ENCODE assay signal across 11 cellular contexts in the genomic region with DNA sequence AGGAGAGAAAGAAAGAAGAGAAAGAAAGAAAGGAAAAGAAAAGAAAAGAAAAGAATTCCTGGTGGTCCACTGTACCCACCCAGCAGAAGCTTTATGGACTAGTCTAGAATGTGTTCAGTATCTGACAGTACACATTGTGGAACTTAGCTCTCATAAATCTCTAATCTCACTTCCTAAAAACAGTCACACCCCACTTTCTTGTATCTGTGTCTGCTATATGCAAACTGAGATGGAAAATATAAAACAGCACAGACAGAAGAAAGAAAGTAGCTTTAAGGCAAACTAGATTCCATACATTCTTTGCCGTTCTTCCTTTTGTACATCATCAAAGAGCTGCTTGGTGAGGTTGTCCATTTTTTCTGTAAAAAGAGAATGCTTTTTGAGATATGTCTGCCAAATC. TPM values are rescaled to one million over a fixed set of nuclear protein-coding genes. Genes with fewer than 3 reads are reported as not detected.
A peak's percentile ranks its signal among the peaks of the same experiment; 100 is the strongest.
DNase-seq lines count a peak whose midpoint lies in the region; ATAC-seq, FAIRE-seq and TF ChIP-seq lines count a peak whose summit lies in the region.
"Had no signal": no experiment of that assay in that cellular context is flagged by ENCODE, and none has a peak within 500 bp of the region (broad histone marks: within the 10 kb centered on the region; RNA-seq: fewer than 3 reads in every experiment).

No MANE protein-coding gene starts in this region.

- no peak overlapping the region for H3K27ac Mint-ChIP-seq in activated CD8-positive, alpha-beta T cell treated with anti-CD3 and anti-CD28 coated beads for 36 hours

- ATAC-seq in GM18858 (IDR thresholded peaks at IDR 0.05; ENCODE audit: unreplicated experiment) (peak; percentile 60), GM21825 (IDR thresholded peaks at IDR 0.05; ENCODE audit: unreplicated experiment) (peak; percentile 60), HG03565 (IDR thresholded peaks at IDR 0.05; ENCODE audit: unreplicated experiment) (peak; percentile 57), left colon (peak; percentile 17), left ventricle myocardium superior (no peak)
- no peak for ATAC-seq in activated CD8-positive, alpha-beta T cell treated with anti-CD3 and anti-CD28 coated beads for 36 hours
- ATAC-seq: sciatic nerve had no signal

- intact Hi-C loops in left colon (cut with DNase I, micrococcal nuclease): no loop called here
- intact Hi-C loops in activated CD8-positive, alpha-beta T cell treated with anti-CD3 and anti-CD28 coated beads for 36 hours (cut with micrococcal nuclease): no loop called here
- intact Hi-C loops in left ventricle myocardium superior (cut with micrococcal nuclease): no loop called here

- POLR2A ChIA-PET in activated CD8-positive, alpha-beta T cell treated with anti-CD3 and anti-CD28 coated beads for 36 hours (lab: Charles Lee): interaction anchor here (0.6 kb wide), 1 partner anchor 56 kb away, joined by 3 read pairs; no protein-coding TSS in a partner anchor

- no peaks in the 10 kb centered on the region for H3K27me3 Mint-ChIP-seq in activated CD8-positive, alpha-beta T cell treated with anti-CD3 and anti-CD28 coated beads for 36 hours

- H3K36me3 Mint-ChIP-seq in activated CD8-positive, alpha-beta T cell treated with anti-CD3 and anti-CD28 coated beads for 36 hours (ENCODE audit: low read depth): peaks cover 3% of the 10 kb centered on the region

- FAIRE-seq in frontal cortex (lab: Jason Lieb, UNC): no peak
- FAIRE-seq: TTC549 had no signal

- H3K4me3 Mint-ChIP-seq in activated CD8-positive, alpha-beta T cell treated with anti-CD3 and anti-CD28 coated beads for 36 hours: no peak overlapping the region

- no peaks in the 10 kb centered on the region for H3K9me3 Mint-ChIP-seq in activated CD8-positive, alpha-beta T cell treated with anti-CD3 and anti-CD28 coated beads for 36 hours

- TF ChIP-seq CTCF in activated CD8-positive, alpha-beta T cell treated with anti-CD3 and anti-CD28 coated beads for 36 hours (IDR thresholded peaks at IDR 0.05): no peak

- CTCF ChIA-PET in activated CD8-positive, alpha-beta T cell treated with anti-CD3 and anti-CD28 coated beads for 36 hours (lab: Charles Lee): interaction anchor here (0.9 to 2.1 kb wide), 3 partner anchors 12 to 24 kb away, joined by 3 to 6 read pairs (median 4); no protein-coding TSS in a partner anchor

- peaks cover 42% of the 10 kb centered on the region for H3K4me1 Mint-ChIP-seq in activated CD8-positive, alpha-beta T cell treated with anti-CD3 and anti-CD28 coated beads for 36 hours (ENCODE audit: low read depth)

- no peak for DNase-seq in left colon
- no peak for DNase-seq in DMS79 treated with DMSO at 0.1 percent for 48 hours (lab: John Stamatoyannopoulos, UW)
- DNase-seq in activated CD8-positive, alpha-beta T cell treated with anti-CD3 and anti-CD28 coated beads for 36 hours: no peak
- no peak for DNase-seq in left ventricle myocardium superior
- DNase-seq in frontal cortex (ENCODE audit: low spot score in 2 of 2): no peak
- DNase-seq: substantia nigra had no signal

RNA-seq across cellular contexts. Expression of a gene that starts 41.1 kb away (rescaled TPM):
- total RNA-seq in left colon (1 to 10 TPM; 5.4 to 9.2 TPM), left ventricle myocardium superior (10.1 TPM), frontal cortex (34.2 TPM)
- total RNA-seq in activated CD8-positive, alpha-beta T cell treated with anti-CD3 and anti-CD28 coated beads for 36 hours: 10 to 100 TPM; 16.8 to 17.5 TPM

Comparison
In these comparisons a context has a peak if more than half of its experiments do, and no peak if none do; other contexts are left out.
1. ATAC-seq: peak in GM18858 (single experiment), GM21825 (single experiment), HG03565 (single experiment) and left colon (single experiment); none in activated CD8-positive, alpha-beta T cell treated with anti-CD3 and anti-CD28 coated beads for 36 hours (single experiment) and left ventricle myocardium superior (single experiment).